8 cellular contexts compared by ENCODE assay signal in the genomic region with DNA sequence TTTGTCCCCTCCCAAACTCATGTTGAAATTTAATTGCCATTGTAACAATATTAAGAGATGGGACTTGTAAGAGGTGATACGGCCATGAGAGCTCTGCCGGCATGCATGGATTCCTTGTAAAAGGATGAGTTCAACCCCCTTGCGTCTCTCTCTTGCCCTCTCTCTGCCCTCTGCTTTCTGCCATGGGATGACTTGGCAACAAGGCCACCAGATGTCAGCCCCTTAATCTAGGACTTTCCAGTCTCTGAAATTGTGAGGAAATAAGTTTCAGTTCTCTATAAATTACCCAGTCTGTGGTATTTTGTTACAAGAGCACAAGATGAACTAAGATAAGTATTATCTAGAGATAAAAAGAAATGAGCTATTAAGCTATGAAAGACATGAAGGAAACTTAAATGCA.
DNase-seq lines count a peak whose midpoint lies in the region; ATAC-seq and TF ChIP-seq lines count a peak whose summit lies in the region.
"Had no signal": no experiment of that assay in that cellular context is flagged by ENCODE, and none has a peak within 500 bp of the region (broad histone marks: within the 10 kb centered on the region; RNA-seq: fewer than 3 reads in every experiment).

No MANE protein-coding gene starts in this region.

- H3K4me3 Mint-ChIP-seq in natural killer cell, result no peak overlapping the region
- H3K4me3 Mint-ChIP-seq in activated naive CD4-positive, alpha-beta T cell treated with anti-CD3 and anti-CD28 coated beads for 36 hours, result no peak overlapping the region

- CTCF ChIA-PET in activated naive CD4-positive, alpha-beta T cell treated with anti-CD3 and anti-CD28 coated beads for 36 hours (lab: Charles Lee), result no interaction called here

- H3K4me1 Mint-ChIP-seq in natural killer cell, result peaks cover 0 to 5% of the 10 kb centered on the region in 2 donors
- peaks cover 30% of the 10 kb centered on the region for H3K4me1 Mint-ChIP-seq in activated naive CD4-positive, alpha-beta T cell treated with anti-CD3 and anti-CD28 coated beads for 36 hours (ENCODE audit: low read depth)

- H3K9me3 Mint-ChIP-seq in natural killer cell, result no peaks in the 10 kb centered on the region
- no peaks in the 10 kb centered on the region for H3K9me3 Mint-ChIP-seq in activated naive CD4-positive, alpha-beta T cell treated with anti-CD3 and anti-CD28 coated beads for 36 hours

- no peak overlapping the region for H3K27ac Mint-ChIP-seq in natural killer cell
- H3K27ac Mint-ChIP-seq in activated naive CD4-positive, alpha-beta T cell treated with anti-CD3 and anti-CD28 coated beads for 36 hours, result no peak overlapping the region

- DNase-seq in NAMALWA (ENCODE audit: low spot score) (peak; percentile 39), natural killer cell (no peak), kidney tubule cell (ENCODE audit: low spot score) (no peak), SW 1271 (lab: John Stamatoyannopoulos, UW) (no peak)
- DNase-seq in activated naive CD4-positive, alpha-beta T cell treated with anti-CD3 and anti-CD28 coated beads for 36 hours, result no peak
- DNase-seq: esophagus squamous epithelium had no signal

- no peaks in the 10 kb centered on the region for H3K36me3 Mint-ChIP-seq in natural killer cell
- no peaks in the 10 kb centered on the region for H3K36me3 Mint-ChIP-seq in activated naive CD4-positive, alpha-beta T cell treated with anti-CD3 and anti-CD28 coated beads for 36 hours (ENCODE audit: low read depth)

- intact Hi-C loops in natural killer cell (cut with micrococcal nuclease), result no loop called here
- intact Hi-C loops in activated naive CD4-positive, alpha-beta T cell treated with anti-CD3 and anti-CD28 coated beads for 36 hours (cut with micrococcal nuclease), result loop anchor here (1.0 kb wide), 1 partner anchor 8 kb away; no protein-coding TSS in a partner anchor

- peak; percentile 39 for ATAC-seq in GM18870 (IDR thresholded peaks at IDR 0.05; ENCODE audit: unreplicated experiment)
- peak; percentile 65 for ATAC-seq in HG02678 (IDR thresholded peaks at IDR 0.05; ENCODE audit: unreplicated experiment)
- peak in 2 of 3 donors; percentile 22 to 79 for ATAC-seq in natural killer cell

- no peak for TF ChIP-seq CTCF in natural killer cell (IDR thresholded peaks at IDR 0.05)

- no peaks in the 10 kb centered on the region for H3K27me3 Mint-ChIP-seq in natural killer cell (ENCODE audit: low read depth in 2 of 2)
- peaks cover 2% of the 10 kb centered on the region for H3K27me3 Mint-ChIP-seq in activated naive CD4-positive, alpha-beta T cell treated with anti-CD3 and anti-CD28 coated beads for 36 hours (ENCODE audit: low read depth)
